9 cellular contexts compared by ENCODE assay signal in genomic region chr4:128835498-128836222, GRCh38. TPM values are rescaled to one million over a fixed set of nuclear protein-coding genes. Genes with fewer than 3 reads are reported as not detected.
A peak's percentile ranks its signal among the peaks of the same experiment; 100 is the strongest.
DNase-seq lines count a peak whose midpoint lies in the region; ATAC-seq, FAIRE-seq and TF ChIP-seq lines count a peak whose summit lies in the region.
"Had no signal": no experiment of that assay in that cellular context is flagged by ENCODE, and none has a peak within 500 bp of the region (broad histone marks: within the 10 kb centered on the region; RNA-seq: fewer than 3 reads in every experiment).

No MANE protein-coding gene starts in this region.

- peaks cover 30 to 50% of the 10 kb centered on the region in 2 donors for H3K4me1 ChIP-seq in thoracic aorta (ENCODE audit: control insufficient read depth in 1 of 2, low read depth in 2 of 2)

- no peaks in the 10 kb centered on the region for H3K9me3 ChIP-seq in thoracic aorta

- H3K27me3 ChIP-seq in thoracic aorta (replicated peaks; ENCODE audit: insufficient read depth): no peaks in the 10 kb centered on the region

- no peak for FAIRE-seq in RCC 7860 (lab: Jason Lieb, UNC)

- peaks cover 6% of the 10 kb centered on the region for H3K36me3 ChIP-seq in thoracic aorta

- DNase-seq in anterior cingulate cortex (lab: John Stamatoyannopoulos, UW): peak in 32 of 58 donors; percentile 4 to 64 (median 20)
- peak; percentile 78 for DNase-seq in fibroblast of the aortic adventitia (ENCODE audit: low read depth)
- DNase-seq in myocyte (ENCODE audit: low read depth): peak; percentile 80
- no peak for DNase-seq in thoracic aorta (ENCODE audit: low spot score)
- no peak for DNase-seq in RCC 7860 (ENCODE audit: low spot score)
- DNase-seq: mesendoderm had no signal

- H3K27ac ChIP-seq in thoracic aorta: peak overlapping the region; percentile 35 to 39

- TF ChIP-seq CTCF in fibroblast of the aortic adventitia (IDR thresholded peaks at IDR 0.05; ENCODE audit: insufficient read depth, low read length) (no peak), thoracic aorta (IDR thresholded peaks at IDR 0.05) (no peak)

- ATAC-seq in thoracic aorta (ENCODE audit: insufficient number of reproducible peaks, low FRiP score, low read depth): peak; percentile 34
- ATAC-seq in GM21723 (IDR thresholded peaks at IDR 0.05; ENCODE audit: unreplicated experiment): no peak
- ATAC-seq in HG02623 (IDR thresholded peaks at IDR 0.05; ENCODE audit: unreplicated experiment): no peak
- no peak for ATAC-seq in HG03442 (IDR thresholded peaks at IDR 0.05; ENCODE audit: unreplicated experiment)

- H3K4me3 ChIP-seq in fibroblast of the aortic adventitia (ENCODE audit: low read depth, low read length) (no peak overlapping the region), thoracic aorta (no peak overlapping the region)

RNA-seq across cellular contexts. Expression of gene JADE1, which starts 26.2 kb away (rescaled TPM):
- total RNA-seq in fibroblast of the aortic adventitia (ENCODE audit: low replicate concordance): 20.0 and 25.8 TPM in 2 replicates
- 14.8 and 17.5 TPM in 2 replicates for total RNA-seq in myocyte
- polyA plus RNA-seq in myocyte (2012): 13.7 TPM
- total RNA-seq in thoracic aorta: 10 to 100 TPM; 23.7 to 63.8 TPM

Comparison
In these comparisons a context has a peak if more than half of its experiments do, and no peak if none do; other contexts are left out.
1. DNase-seq: peak in anterior cingulate cortex (32 of 58), fibroblast of the aortic adventitia (single experiment) and myocyte (single experiment); none in thoracic aorta (single experiment) and RCC 7860 (single experiment).